Comparison of ENCODE assay signal across 31 cellular contexts in genomic region chr6:101541873-101542272, GRCh38.
"Had no signal": no experiment of that assay in that cellular context is flagged by ENCODE, and none has a peak within 500 bp of the region (broad histone marks: within the 10 kb centered on the region; RNA-seq: fewer than 3 reads in every experiment).

No MANE protein-coding gene starts in this region.

- H3K4me3 ChIP-seq: adrenal gland, ascending aorta, body of pancreas, breast epithelium, cardiac muscle cell had no signal

- H3K36me3 ChIP-seq: adrenal gland, ascending aorta, brain microvascular endothelial cell, breast epithelium, cardiac muscle cell had no signal

- DNase-seq: activated effector memory CD4-positive, alpha-beta T cell treated with anti-CD3 and anti-CD28 coated beads, Interleukin-2, amount 50 U/mL, for 16 hours; activated effector memory CD4-positive, alpha-beta T cell treated with Interleukin-2 at 50 U/mL for 16 hours; activated gamma-delta T cell; activated gamma-delta T cell treated with Interleukin-2 at 50 U/mL for 16 hours; activated naive CD4-positive, alpha-beta T cell; activated naive CD4-positive, alpha-beta T cell treated with anti-CD3 and anti-CD28 coated beads for 36 hours; activated naive CD4-positive, alpha-beta T cell treated with anti-CD3 and anti-CD28 coated beads, Interleukin-2, amount 10 ng/mL, durations not matched to agents 7 days and 5 days; activated naive CD4-positive, alpha-beta T cell treated with anti-CD3 and anti-CD28 coated beads, Interleukin-2, amount 50 U/mL, for 16 hours; activated naive CD4-positive, alpha-beta T cell treated with Interleukin-2 at 50 U/mL for 16 hours; activated naive CD8-positive, alpha-beta T cell treated with anti-CD3 and anti-CD28 coated beads for 36 hours; activated naive CD8-positive, alpha-beta T cell treated with anti-CD3 and anti-CD28 coated beads, Interleukin-2, amount 10 ng/mL, durations not matched to agents 7 days and 5 days; activated naive CD8-positive, alpha-beta T cell treated with anti-CD3 and anti-CD28 coated beads, Interleukin-2, amount 50 U/mL, for 24 hours; activated T-cell treated with anti-CD3 and anti-CD28 coated beads, Interleukin-2, amount 50 U/mL, for 24 hours; activated T-cell treated with anti-CD3 and anti-CD28 coated beads, Interleukin-2, amount 50 U/mL, for 4 hours; activated T-cell treated with anti-CD3 and anti-CD28 coated beads, Interleukin-2, amount 50 U/mL, for 48 hours; activated T-cell treated with anti-CD3 and anti-CD28 coated beads, Interleukin-2, amount 50 U/mL, for 72 hours; adrenal gland; amniotic stem cell; amygdala; anterior cingulate cortex; aorta; body of pancreas; brain microvascular endothelial cell; caudate nucleus; central memory CD4-positive, alpha-beta T cell; cerebellar nuclear complex had no signal

- H3K27ac ChIP-seq: adrenal gland, ascending aorta, body of pancreas, brain microvascular endothelial cell, breast epithelium, cardiac muscle cell had no signal

- ATAC-seq: activated naive CD4-positive, alpha-beta T cell treated with anti-CD3 and anti-CD28 coated beads, Interleukin-2, amount 50 U/mL, for 72 hours; activated naive CD8-positive, alpha-beta T cell treated with anti-CD3 and anti-CD28 coated beads, Interleukin-2, amount 50 U/mL, for 24 hours; activated T-cell treated with anti-CD3 and anti-CD28 coated beads, Interleukin-2, amount 50 U/mL, for 4 hours; activated T-cell treated with anti-CD3 and anti-CD28 coated beads, Interleukin-2, amount 50 U/mL, for 72 hours; activated T-helper 17 cell treated with anti-CD3 and anti-CD28 coated beads, Interleukin-2, amount 50 U/mL, for 72 hours; body of pancreas had no signal

- H3K27me3 ChIP-seq: adrenal gland, ascending aorta, body of pancreas, brain microvascular endothelial cell, breast epithelium, cardiac muscle cell had no signal

- H3K9me3 ChIP-seq: adrenal gland, ascending aorta, body of pancreas, breast epithelium had no signal

- H3K4me1 ChIP-seq: ascending aorta, body of pancreas, breast epithelium had no signal
